ENCODE assay signal across 14 cellular contexts in the genomic region with DNA sequence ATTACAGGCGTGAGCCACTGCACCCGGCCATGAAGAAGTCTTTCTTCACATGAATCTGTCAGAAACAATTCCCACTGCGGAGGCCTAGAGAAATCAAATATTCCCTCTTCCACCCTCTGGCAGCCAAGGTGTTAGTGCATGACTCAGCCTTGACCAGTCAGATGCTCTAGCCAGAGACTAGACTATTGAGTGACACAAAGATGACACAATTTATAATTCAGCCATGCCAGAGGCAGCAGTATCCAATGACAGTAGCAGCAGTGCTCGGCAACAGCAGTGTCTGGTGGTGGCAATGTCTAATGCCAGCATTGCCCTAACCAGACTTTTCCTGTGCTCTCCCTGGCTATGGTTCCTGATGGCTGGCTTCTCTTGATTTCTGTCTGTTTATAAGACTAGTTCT. TPM values are rescaled to one million over a fixed set of nuclear protein-coding genes. Genes with fewer than 3 reads are reported as not detected.
DNase-seq lines count a peak whose midpoint lies in the region; ATAC-seq, FAIRE-seq and TF ChIP-seq lines count a peak whose summit lies in the region.
"Had no signal": no experiment of that assay in that cellular context is flagged by ENCODE, and none has a peak within 500 bp of the region (broad histone marks: within the 10 kb centered on the region; RNA-seq: fewer than 3 reads in every experiment).

No MANE protein-coding gene starts in this region.

- no peaks in the 10 kb centered on the region for H3K36me3 Mint-ChIP-seq in CD4-positive, alpha-beta T cell (ENCODE audit: low read depth)
- H3K36me3 Mint-ChIP-seq: naive B cell had no signal

- no peak overlapping the region for H3K4me3 Mint-ChIP-seq in CD4-positive, alpha-beta T cell
- H3K4me3 Mint-ChIP-seq: activated T-cell treated with anti-CD3 and anti-CD28 coated beads, Interleukin-2, amount 50 U/mL, for 24 hours; naive B cell had no signal

- no peaks in the 10 kb centered on the region for H3K9me3 ChIP-seq in GM23248 (ENCODE audit: low read depth)
- H3K9me3 ChIP-seq in CD4-positive, alpha-beta T cell (ENCODE audit: control insufficient read depth, low read length), result no peaks in the 10 kb centered on the region
- H3K9me3 ChIP-seq: body of pancreas, upper lobe of right lung had no signal

- H4K20me1 ChIP-seq in GM23248 (ENCODE audit: insufficient read depth), result no peaks in the 10 kb centered on the region
- H4K20me1 ChIP-seq: BLaER1 had no signal

- TF ChIP-seq CTCF in fibroblast of mammary gland (conservative IDR thresholded peaks at IDR 0.05; ENCODE audit: control insufficient read depth, insufficient read depth, low read depth, low read length) (no peak), GM13976 (IDR thresholded peaks at IDR 0.05; ENCODE audit: borderline replicate concordance, control extremely low read depth, extremely low read depth, insufficient read depth, missing control alignments) (no peak)
- TF ChIP-seq CTCF in CD4-positive, alpha-beta T cell (IDR thresholded peaks at IDR 0.05), result no peak

- no peak overlapping the region for H3K27ac Mint-ChIP-seq in CD4-positive, alpha-beta T cell
- H3K27ac Mint-ChIP-seq: activated T-cell treated with anti-CD3 and anti-CD28 coated beads, Interleukin-2, amount 50 U/mL, for 24 hours had no signal

- 2 to 4% methylated on average over 4 of the region's 4 CpGs for WGBS in GM23248 (ENCODE audit: low coverage in 1 of 2, low lambda C conversion rate in 2 of 2, missing lambda C conversion rate in 2 of 2), 2 experiments

- H3K27me3 ChIP-seq in GM23248 (replicated peaks; ENCODE audit: insufficient read depth), result no peaks in the 10 kb centered on the region
- H3K27me3 ChIP-seq in CD4-positive, alpha-beta T cell (ENCODE audit: control insufficient read depth, insufficient read depth, low read length), result no peaks in the 10 kb centered on the region
- H3K27me3 ChIP-seq: BLaER1, body of pancreas, upper lobe of right lung had no signal

- peak overlapping the region; percentile 43 for H3K27ac ChIP-seq in GM23248
- H3K27ac ChIP-seq in CD4-positive, alpha-beta T cell (ENCODE audit: low read depth, low read length), result no peak overlapping the region
- H3K27ac ChIP-seq: BLaER1, body of pancreas, upper lobe of right lung had no signal

- DNase-seq in A172 (ENCODE audit: low spot score) (peak; percentile 83), GM23248 (peak; percentile 85), RCC 7860 (ENCODE audit: low spot score) (peak; percentile 89), fibroblast of mammary gland (ENCODE audit: low read depth) (peak; percentile 74), GM13976 (ENCODE audit: low spot score) (no peak), NAMALWA (ENCODE audit: low spot score) (no peak)
- no peak for DNase-seq in CD4-positive, alpha-beta T cell
- DNase-seq: activated T-cell treated with anti-CD3 and anti-CD28 coated beads, Interleukin-2, amount 50 U/mL, for 24 hours; body of pancreas; naive B cell; upper lobe of right lung had no signal

- H3K4me1 ChIP-seq in GM23248 (ENCODE audit: insufficient read depth), result peaks cover 10% of the 10 kb centered on the region
- H3K4me1 ChIP-seq: body of pancreas, upper lobe of right lung had no signal

- H3F3A ChIP-seq in GM23248 (ENCODE audit: insufficient read depth), result peaks cover 4% of the 10 kb centered on the region; the same call in 1 of the 2 replicates

- H3K4me1 Mint-ChIP-seq in CD4-positive, alpha-beta T cell (ENCODE audit: low read depth), result peaks cover 10% of the 10 kb centered on the region

- POLR2A ChIA-PET in CD4-positive, alpha-beta T cell (lab: Charles Lee), result no interaction called here

- FAIRE-seq in RCC 7860 (lab: Jason Lieb, UNC), result peak; percentile 82
- FAIRE-seq: H1 had no signal

- no peak overlapping the region for H3K9ac ChIP-seq in GM23248
- H3K9ac ChIP-seq: BLaER1 had no signal

- peak overlapping the region; percentile 29 for H3K4me2 ChIP-seq in GM23248 (ENCODE audit: unreplicated experiment)
- H3K4me2 ChIP-seq: BLaER1 had no signal

- H3K4me3 ChIP-seq in GM23248, result no peak overlapping the region
- no peak overlapping the region for H3K4me3 ChIP-seq in fibroblast of mammary gland (ENCODE audit: control insufficient read depth, low read depth, low read length)
- H3K4me3 ChIP-seq: BLaER1, body of pancreas, upper lobe of right lung had no signal

- CTCF ChIA-PET in CD4-positive, alpha-beta T cell (lab: Charles Lee), result no interaction called here

- in situ Hi-C loops in GM23248 (cut with MboI), result no loop called here
- in situ Hi-C loops in GM13976 (cut with MboI; ENCODE audit: low sequenced_read_pairs, unreplicated experiment), result no loop called here

- no peak for ATAC-seq in HG03520 (IDR thresholded peaks at IDR 0.05; ENCODE audit: unreplicated experiment)
- no peak for ATAC-seq in CD4-positive, alpha-beta T cell (ENCODE audit: poor library complexity)
- ATAC-seq: body of pancreas, upper lobe of right lung had no signal

- H2AFZ ChIP-seq in GM23248, result peak overlapping the region; percentile 36; the same call in 1 of the 2 replicates

- intact Hi-C loops in CD4-positive, alpha-beta T cell (cut with DNase I, micrococcal nuclease), result no loop called here

- H3K79me2 ChIP-seq in GM23248 (ENCODE audit: insufficient read depth), result no peaks in the 10 kb centered on the region

- no peaks in the 10 kb centered on the region for H3K36me3 ChIP-seq in GM23248 (ENCODE audit: low read depth)
- H3K36me3 ChIP-seq: BLaER1, upper lobe of right lung had no signal

- no peaks in the 10 kb centered on the region for H3K9me3 Mint-ChIP-seq in CD4-positive, alpha-beta T cell
- H3K9me3 Mint-ChIP-seq: activated T-cell treated with anti-CD3 and anti-CD28 coated beads, Interleukin-2, amount 50 U/mL, for 24 hours; naive B cell had no signal

- H3K27me3 Mint-ChIP-seq in CD4-positive, alpha-beta T cell, result no peaks in the 10 kb centered on the region
- H3K27me3 Mint-ChIP-seq: activated T-cell treated with anti-CD3 and anti-CD28 coated beads, Interleukin-2, amount 50 U/mL, for 24 hours had no signal

- no peaks in the 10 kb centered on the region for H3K9me2 ChIP-seq in GM23248 (ENCODE audit: insufficient read depth)

RNA-seq across cellular contexts. Expression of a gene that starts 8.7 kb away (rescaled TPM):
- total RNA-seq in A172 (2014; rRNA removed; shearing (Covaris generic)), result not detected in 2 replicates
- total RNA-seq in GM23248 (2014; rRNA removed; shearing (Covaris generic)), result not detected in 2 replicates
- not detected in 2 replicates for polyA plus RNA-seq in GM23248 (2016; fragmentation: Nextera tagmentation; extraction: Ambion mirVana)
- not detected for total RNA-seq in CD4-positive, alpha-beta T cell
- total RNA-seq: body of pancreas, H1, upper lobe of right lung had no signal
- polyA plus RNA-seq: H1 had no signal

RNA-seq across cellular contexts. Expression of a gene that starts 19.2 kb away (rescaled TPM):
- total RNA-seq in A172 (2014; rRNA removed; shearing (Covaris generic)), result 36.3 and 39.0 TPM in 2 replicates
- 31.0 and 34.7 TPM in 2 replicates for total RNA-seq in GM23248 (2014; rRNA removed; shearing (Covaris generic))
- polyA plus RNA-seq in GM23248 (2016; fragmentation: Nextera tagmentation; extraction: Ambion mirVana), result 30.9 and 32.8 TPM in 2 replicates
- total RNA-seq in CD4-positive, alpha-beta T cell, result 10 to 100 TPM; 18.8 to 21.5 TPM

RNA-seq across cellular contexts. Expression of a gene that starts 30.5 kb away (rescaled TPM):
- 55.4 and 56.8 TPM in 2 replicates for total RNA-seq in A172 (2014; rRNA removed; shearing (Covaris generic))
- total RNA-seq in GM23248 (2014; rRNA removed; shearing (Covaris generic)), result 21.4 and 30.2 TPM in 2 replicates
- polyA plus RNA-seq in GM23248 (2016; fragmentation: Nextera tagmentation; extraction: Ambion mirVana), result 9.7 and 10.2 TPM in 2 replicates
- total RNA-seq in CD4-positive, alpha-beta T cell, result 10 to 100 TPM; 39.4 to 40.4 TPM

Comparison
In these comparisons a context has a peak if more than half of its experiments do, and no peak if none do; other contexts are left out.
1. DNase-seq: peak in A172 (single experiment), GM23248 (single experiment), RCC 7860 (single experiment) and fibroblast of mammary gland (single experiment); none in CD4-positive, alpha-beta T cell (0 of 10), GM13976 (single experiment) and NAMALWA (single experiment).